In the genomic region with DNA sequence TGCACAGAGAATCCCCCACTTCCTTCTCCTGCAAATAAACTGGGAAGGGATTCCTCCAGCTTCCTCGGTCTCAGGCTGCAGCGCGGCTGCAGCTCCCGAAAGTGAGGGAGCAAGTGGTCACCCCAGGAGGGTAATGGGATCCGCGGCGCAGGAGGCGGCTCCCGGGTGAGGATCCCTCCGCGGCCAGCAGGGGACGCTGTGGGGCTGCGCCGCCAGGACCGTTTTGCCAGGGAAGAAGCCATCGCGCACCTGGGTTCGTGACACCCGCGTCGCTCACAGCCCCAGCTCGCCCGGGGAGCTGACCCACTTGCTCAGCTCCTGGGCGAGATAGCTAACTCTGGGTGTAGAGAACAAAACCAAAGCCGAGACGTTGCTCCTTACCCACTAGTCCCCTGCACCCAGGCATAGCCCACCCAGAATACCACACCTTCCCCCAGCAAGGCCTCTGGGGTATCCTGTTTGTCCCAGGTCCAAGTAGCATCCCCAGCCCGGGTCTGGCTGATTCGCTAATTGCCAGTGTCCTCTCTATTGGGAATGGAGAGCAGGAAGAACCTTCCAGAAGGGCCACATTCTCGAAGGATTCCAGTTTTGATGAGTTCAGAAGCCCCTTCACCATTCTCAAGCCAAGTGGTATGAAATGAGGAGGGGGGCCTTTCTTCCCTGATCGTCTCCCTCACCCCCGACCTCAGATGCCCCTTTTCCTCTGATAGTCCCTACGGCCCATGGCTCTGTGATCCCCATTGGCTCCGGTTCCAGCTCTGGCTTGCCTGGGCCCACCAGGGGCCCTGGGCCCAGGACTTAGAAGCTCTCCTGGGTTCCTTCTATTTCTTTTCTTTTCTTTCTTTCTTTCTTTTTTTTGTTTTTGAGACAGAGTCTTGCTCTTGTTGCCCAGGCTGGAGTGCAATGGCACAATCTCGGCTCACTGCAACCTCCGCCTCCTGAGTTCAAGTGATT, we compare ENCODE assay signal across 8 cellular contexts. TPM values are rescaled to one million over a fixed set of nuclear protein-coding genes. Genes with fewer than 3 reads are reported as not detected.
DNase-seq lines count a peak whose midpoint lies in the region; ATAC-seq and TF ChIP-seq lines count a peak whose summit lies in the region.

No MANE protein-coding gene starts in this region.

- peak overlapping the region; percentile 25 for H3K27ac Mint-ChIP-seq in activated T-helper 17 cell treated with anti-CD3 and anti-CD28 coated beads, Interleukin-2, amount 50 U/mL, for 72 hours

- TF ChIP-seq CTCF in DOHH2 (IDR thresholded peaks at IDR 0.05; ENCODE audit: low read depth, low read length, poor library complexity, severe bottlenecking) (peak; percentile 99), Peyer's patch (IDR thresholded peaks at IDR 0.05) (peak; percentile 98 to 100 (median 99)), foreskin keratinocyte (conservative IDR thresholded peaks at IDR 0.05) (peak; percentile 99), ovary (IDR thresholded peaks at IDR 0.05) (peak; percentile 98 to 99 (median 99)), tibial artery (IDR thresholded peaks at IDR 0.05) (peak; percentile 99 to 100)

- peak overlapping the region; percentile 51 for H3K4me3 Mint-ChIP-seq in activated T-helper 17 cell treated with anti-CD3 and anti-CD28 coated beads, Interleukin-2, amount 50 U/mL, for 72 hours

- H3K4me1 ChIP-seq in DOHH2 (ENCODE audit: control insufficient read depth, low read length) (peaks cover 26% of the 10 kb centered on the region), Peyer's patch (peaks cover 4 to 26% (median 7%) of the 10 kb centered on the region in 4 donors), foreskin keratinocyte (no peaks in the 10 kb centered on the region), ovary (ENCODE audit: insufficient read depth) (peaks cover 20% of the 10 kb centered on the region), tibial artery (peaks cover 0 to 21% (median 10%) of the 10 kb centered on the region in 4 donors)

- no peak overlapping the region for H3K4me3 ChIP-seq in DOHH2 (ENCODE audit: low read length)
- no peak overlapping the region for H3K4me3 ChIP-seq in Peyer's patch
- no peak overlapping the region for H3K4me3 ChIP-seq in ovary
- no peak overlapping the region for H3K4me3 ChIP-seq in tibial artery

- no peaks in the 10 kb centered on the region for H4K20me1 ChIP-seq in DOHH2 (ENCODE audit: control insufficient read depth, insufficient read depth, low read depth, low read length)

- H3K36me3 Mint-ChIP-seq in activated T-helper 17 cell treated with anti-CD3 and anti-CD28 coated beads, Interleukin-2, amount 50 U/mL, for 72 hours (ENCODE audit: low read depth) = no peaks in the 10 kb centered on the region

- H3K4me1 Mint-ChIP-seq in activated T-helper 17 cell treated with anti-CD3 and anti-CD28 coated beads, Interleukin-2, amount 50 U/mL, for 72 hours = peaks cover 15% of the 10 kb centered on the region

- H3K9me3 ChIP-seq in DOHH2 (ENCODE audit: control insufficient read depth, insufficient read depth, low read length) (no peaks in the 10 kb centered on the region), Peyer's patch (no peaks in the 10 kb centered on the region), ovary (no peaks in the 10 kb centered on the region), tibial artery (no peaks in the 10 kb centered on the region)

- ATAC-seq in activated T-helper 17 cell treated with anti-CD3 and anti-CD28 coated beads, Interleukin-2, amount 50 U/mL, for 72 hours (replicated peaks) = peak; percentile 90
- ATAC-seq in foreskin keratinocyte = peak; percentile 67

- TF ChIP-seq POLR2A in Peyer's patch (IDR thresholded peaks at IDR 0.05) = peak in 1 of 2 donors; percentile 12
- no peak for TF ChIP-seq POLR2A in ovary (IDR thresholded peaks at IDR 0.05)

- WGBS in ovary, 3 donors = 21 to 35% (median 24%) methylated on average over 34 to 35 of the region's 35 CpGs

- intact Hi-C loops in ovary (cut with DNase I) = loop anchor here (2.0 to 10.0 kb wide), 6 partner anchors 23 to 194 kb away; no protein-coding TSS in a partner anchor
- intact Hi-C loops in tibial artery (cut with DNase I; ENCODE audit: low total_unique reads) = loop anchor here (2.0 to 10.0 kb wide), 3 partner anchors 23 to 191 kb away; a partner anchor contains a TSS

- H3K27ac ChIP-seq in DOHH2 (ENCODE audit: low read depth, low read length) (no peak overlapping the region), Peyer's patch (peak overlapping the region in 1 of 4 donors; percentile 38), foreskin keratinocyte (no peak overlapping the region), ovary (no peak overlapping the region), tibial artery (no peak overlapping the region)

- H3F3A ChIP-seq in DOHH2 (ENCODE audit: control insufficient read depth, insufficient read depth) = no peaks in the 10 kb centered on the region; the same call in 1 of the 2 replicates

- H3K79me2 ChIP-seq in DOHH2 (ENCODE audit: control insufficient read depth, low read length) = no peaks in the 10 kb centered on the region

- DNase-seq in HT1080 (ENCODE audit: low read depth) (peak; percentile 71), Peyer's patch (peak; percentile 77 to 90 (median 87)), foreskin keratinocyte (peak in 1 of 2 donors; percentile 35), ovary (peak; percentile 66 to 86 (median 78)), tibial artery (no peak), OCI-M2 (lab: John Stamatoyannopoulos, UW; ENCODE audit: unreplicated experiment) (no peak)

- no peaks in the 10 kb centered on the region for H3K9me3 Mint-ChIP-seq in activated T-helper 17 cell treated with anti-CD3 and anti-CD28 coated beads, Interleukin-2, amount 50 U/mL, for 72 hours

- H3K27me3 ChIP-seq in DOHH2 (ENCODE audit: control insufficient read depth, low read length) (peaks cover 15% of the 10 kb centered on the region; the same call in 1 of the 2 replicates), Peyer's patch (no peaks in the 10 kb centered on the region), foreskin keratinocyte (peaks cover 5% of the 10 kb centered on the region), ovary (no peaks in the 10 kb centered on the region), tibial artery (peaks cover 0 to 48% of the 10 kb centered on the region in 2 donors)

- H3K4me2 ChIP-seq in DOHH2 (ENCODE audit: low read length) = peak overlapping the region; percentile 48

- H3K27me3 Mint-ChIP-seq in activated T-helper 17 cell treated with anti-CD3 and anti-CD28 coated beads, Interleukin-2, amount 50 U/mL, for 72 hours = no peaks in the 10 kb centered on the region

- no peaks in the 10 kb centered on the region for H3K36me3 ChIP-seq in DOHH2 (ENCODE audit: control insufficient read depth, low read length)
- H3K36me3 ChIP-seq in Peyer's patch = no peaks in the 10 kb centered on the region
- no peaks in the 10 kb centered on the region for H3K36me3 ChIP-seq in ovary
- no peaks in the 10 kb centered on the region for H3K36me3 ChIP-seq in tibial artery

- no peak for TF ChIP-seq EP300 in ovary (IDR thresholded peaks at IDR 0.05)

- H3K9me2 ChIP-seq in DOHH2 (replicated peaks; ENCODE audit: control insufficient read depth, low read length) = no peaks in the 10 kb centered on the region

RNA-seq across cellular contexts. Expression of a gene that starts 14.1 kb away (rescaled TPM):
- total RNA-seq in HT1080 (2014; rRNA removed; shearing (Covaris generic)) = 0.14 and 0.37 TPM in 2 replicates
- 0.97 and 0.98 TPM in 2 replicates for polyA plus RNA-seq in HT1080 (2015; cell fraction: cytosol; rRNA removed)
- polyA plus RNA-seq in HT1080 (2015; cell fraction: nucleus; rRNA removed) = 0.37 and 0.87 TPM in 2 replicates
- total RNA-seq in Peyer's patch (10 to 100 TPM in 3 of 4 donors, 1 to 10 TPM in 1; 5.8 to 81.7 (median 11.1) TPM), foreskin keratinocyte (10.2 and 17.8 TPM in 2 replicates), ovary (10 to 100 TPM in 2 of 7 donors, 1 to 10 TPM in 5; 3.9 to 35.7 (median 8.0) TPM)
- not detected for total RNA-seq in activated T-helper 17 cell treated with anti-CD3 and anti-CD28 coated beads, Interleukin-2, amount 50 U/mL, for 72 hours
- polyA plus RNA-seq in foreskin keratinocyte (15.0 and 24.3 TPM in 2 replicates), ovary (10 to 100 TPM; 14.6 to 18.2 TPM)

RNA-seq across cellular contexts. Expression of a gene that starts 16.5 kb away (rescaled TPM):
- total RNA-seq in HT1080 (2014; rRNA removed; shearing (Covaris generic)) = 1.5 TPM in 1 of 2 replicates, not detected in the other
- polyA plus RNA-seq in HT1080 (2015; cell fraction: cytosol; rRNA removed) = 0.86 and 1.5 TPM in 2 replicates
- 0.72 and 0.79 TPM in 2 replicates for polyA plus RNA-seq in HT1080 (2015; cell fraction: nucleus; rRNA removed)
- total RNA-seq in Peyer's patch (10 to 100 TPM in 1 of 4 donors, 1 to 10 TPM in 1, not detected in 2; 1.2 to 10.7 TPM), foreskin keratinocyte (0.63 and 0.88 TPM in 2 replicates), ovary (10 to 100 TPM in 1 of 7 donors, 1 to 10 TPM in 6; 2.3 to 12.2 (median 2.8) TPM)
- not detected for total RNA-seq in activated T-helper 17 cell treated with anti-CD3 and anti-CD28 coated beads, Interleukin-2, amount 50 U/mL, for 72 hours
- polyA plus RNA-seq in foreskin keratinocyte (0.93 and 0.99 TPM in 2 replicates), ovary (1 to 10 TPM; 1.5 to 7.0 TPM)

RNA-seq across cellular contexts. Expression of a gene that starts 22.1 kb away (rescaled TPM):
- 22.8 and 25.2 TPM in 2 replicates for total RNA-seq in HT1080 (2014; rRNA removed; shearing (Covaris generic))
- 24.4 and 29.8 TPM in 2 replicates for polyA plus RNA-seq in HT1080 (2015; cell fraction: cytosol; rRNA removed)
- 69.4 and 75.2 TPM in 2 replicates for polyA plus RNA-seq in HT1080 (2015; cell fraction: nucleus; rRNA removed)
- total RNA-seq in Peyer's patch = 100 to 1,000 TPM in 1 of 4 donors, 10 to 100 TPM in 2, 1 to 10 TPM in 1; 8.8 to 225 (median 33.0) TPM
- total RNA-seq in activated T-helper 17 cell treated with anti-CD3 and anti-CD28 coated beads, Interleukin-2, amount 50 U/mL, for 72 hours = 10 to 100 TPM; 33.3 to 56.5 TPM
- total RNA-seq in foreskin keratinocyte = 38.1 and 49.0 TPM in 2 replicates
- polyA plus RNA-seq in foreskin keratinocyte = 26.4 and 33.1 TPM in 2 replicates
- total RNA-seq in ovary = 10 to 100 TPM; 11.7 to 39.9 (median 26.1) TPM
- 1 to 10 TPM; 3.3 to 8.8 TPM for polyA plus RNA-seq in ovary

RNA-seq across cellular contexts. Expression of a gene that starts 56.0 kb away (rescaled TPM):
- 0.05 TPM in 1 of 2 replicates, not detected in the other for total RNA-seq in HT1080 (2014; rRNA removed; shearing (Covaris generic))
- polyA plus RNA-seq in HT1080 (2015; cell fraction: cytosol; rRNA removed) = not detected in 2 replicates
- not detected in 2 replicates for polyA plus RNA-seq in HT1080 (2015; cell fraction: nucleus; rRNA removed)
- total RNA-seq in Peyer's patch = not detected
- total RNA-seq in activated T-helper 17 cell treated with anti-CD3 and anti-CD28 coated beads, Interleukin-2, amount 50 U/mL, for 72 hours = not detected
- total RNA-seq in foreskin keratinocyte = not detected in 2 replicates
- not detected in 2 replicates for polyA plus RNA-seq in foreskin keratinocyte
- total RNA-seq in ovary = not detected
- not detected for polyA plus RNA-seq in ovary

Comparison
In these comparisons a context has a peak if more than half of its experiments do, and no peak if none do; other contexts are left out.
1. DNase-seq: peak in HT1080 (single experiment), Peyer's patch (3 of 3) and ovary (5 of 5); none in tibial artery (0 of 2) and OCI-M2 (single experiment).
2. Peak in every context shown above with its lines, with median percentiles within 50 percentile points of each other: CTCF ChIP-seq.